In the genomic region with DNA sequence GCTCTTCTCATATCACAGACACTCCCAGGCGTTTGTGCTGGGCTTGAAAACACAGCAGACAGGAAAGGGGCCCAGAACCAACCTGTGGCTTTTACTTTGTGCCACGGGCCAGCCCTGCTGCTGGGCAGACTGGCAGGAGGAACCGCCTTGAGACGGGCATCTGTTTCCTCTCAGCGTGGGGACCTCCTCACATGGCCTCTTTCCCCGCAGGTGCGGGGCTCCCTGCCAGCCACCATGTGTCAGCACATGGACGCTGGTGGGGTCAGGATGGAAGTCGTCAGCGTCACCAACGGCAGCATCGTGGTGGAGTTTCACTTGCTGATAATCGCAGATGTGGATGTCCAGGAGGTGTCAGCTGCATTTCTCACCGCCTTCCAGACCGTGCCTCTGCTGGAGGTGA, we compare ENCODE assay signal across 15 cellular contexts. TPM values are rescaled to one million over a fixed set of nuclear protein-coding genes. Genes with fewer than 3 reads are reported as not detected.
DNase-seq lines count a peak whose midpoint lies in the region; ATAC-seq, FAIRE-seq and TF ChIP-seq lines count a peak whose summit lies in the region.
"Had no signal": no experiment of that assay in that cellular context is flagged by ENCODE, and none has a peak within 500 bp of the region (broad histone marks: within the 10 kb centered on the region; RNA-seq: fewer than 3 reads in every experiment).

No MANE protein-coding gene starts in this region.

- no peak overlapping the region for H3K27ac ChIP-seq in OCI-LY3 (ENCODE audit: low read length)
- H3K27ac ChIP-seq in esophagus squamous epithelium: no peak overlapping the region
- H3K27ac ChIP-seq: coronary artery, gastrocnemius medialis, parathyroid adenoma, testis had no signal

- peaks cover 16% of the 10 kb centered on the region; the same call in 1 of the 2 replicates for H3K4me1 ChIP-seq in OCI-LY3 (ENCODE audit: low read length)
- peaks cover 21 to 51% (median 22%) of the 10 kb centered on the region in 3 donors for H3K4me1 ChIP-seq in esophagus squamous epithelium
- H3K4me1 ChIP-seq: parathyroid adenoma, testis had no signal

- H3K79me2 ChIP-seq in OCI-LY3 (ENCODE audit: low read length): no peaks in the 10 kb centered on the region
- H3K79me2 ChIP-seq: parathyroid adenoma had no signal

- FAIRE-seq in GM12891 (lab: Jason Lieb, UNC): peak; percentile 75

- peak overlapping the region; percentile 60 to 84 for H3K4me3 Mint-ChIP-seq in CD14-positive monocyte
- no peak overlapping the region for H3K4me3 Mint-ChIP-seq in effector memory CD8-positive, alpha-beta T cell
- H3K4me3 Mint-ChIP-seq in activated T-helper 17 cell treated with anti-CD3 and anti-CD28 coated beads, Interleukin-2, amount 50 U/mL, for 72 hours: no peak overlapping the region

- TF ChIP-seq POLR2A in GM12891 (IDR thresholded peaks at IDR 0.05; ENCODE audit: low read depth, low read length): no peak
- no peak for TF ChIP-seq POLR2A in esophagus squamous epithelium (IDR thresholded peaks at IDR 0.05)

- H3K27ac Mint-ChIP-seq in CD14-positive monocyte: peak overlapping the region in 1 of 7 donors; percentile 32
- H3K27ac Mint-ChIP-seq in effector memory CD8-positive, alpha-beta T cell: no peak overlapping the region
- no peak overlapping the region for H3K27ac Mint-ChIP-seq in activated T-helper 17 cell treated with anti-CD3 and anti-CD28 coated beads, Interleukin-2, amount 50 U/mL, for 72 hours

- TF ChIP-seq CTCF in CD14-positive monocyte (IDR thresholded peaks at IDR 0.05): no peak
- TF ChIP-seq CTCF in OCI-LY3 (IDR thresholded peaks at IDR 0.05; ENCODE audit: low read depth, low read length): no peak
- no peak for TF ChIP-seq CTCF in esophagus squamous epithelium (IDR thresholded peaks at IDR 0.05)

- H3K9ac ChIP-seq in OCI-LY3 (ENCODE audit: low read length): no peak overlapping the region
- H3K9ac ChIP-seq: parathyroid adenoma had no signal

- H3K9me3 ChIP-seq in OCI-LY3 (ENCODE audit: insufficient read depth, low read length) (no peaks in the 10 kb centered on the region), esophagus squamous epithelium (no peaks in the 10 kb centered on the region)
- H3K9me3 ChIP-seq: gastrocnemius medialis, testis had no signal

- peaks cover 29 to 47% (median 41%) of the 10 kb centered on the region in 3 donors for H3K27me3 Mint-ChIP-seq in CD14-positive monocyte (ENCODE audit: low read depth in 3 of 3)
- H3K27me3 Mint-ChIP-seq in effector memory CD8-positive, alpha-beta T cell: peaks cover 85 to 96% of the 10 kb centered on the region in 2 donors
- H3K27me3 Mint-ChIP-seq in activated T-helper 17 cell treated with anti-CD3 and anti-CD28 coated beads, Interleukin-2, amount 50 U/mL, for 72 hours: peaks cover 57% of the 10 kb centered on the region

- H3K4me3 ChIP-seq in OCI-LY3 (ENCODE audit: low read length) (no peak overlapping the region), esophagus squamous epithelium (no peak overlapping the region)
- H3K4me3 ChIP-seq: coronary artery, gastrocnemius medialis, testis had no signal

- no peaks in the 10 kb centered on the region for H3K36me3 ChIP-seq in OCI-LY3 (replicated peaks; ENCODE audit: low read depth, low read length)
- H3K36me3 ChIP-seq in esophagus squamous epithelium: no peaks in the 10 kb centered on the region
- H3K36me3 ChIP-seq: gastrocnemius medialis had no signal

- 55 to 64% methylated on average over 2 to 9 of the region's 15 CpGs for WGBS in esophagus squamous epithelium, 2 donors

- no peaks in the 10 kb centered on the region for H3K36me3 Mint-ChIP-seq in CD14-positive monocyte
- no peaks in the 10 kb centered on the region for H3K36me3 Mint-ChIP-seq in effector memory CD8-positive, alpha-beta T cell (ENCODE audit: insufficient read depth)
- no peaks in the 10 kb centered on the region for H3K36me3 Mint-ChIP-seq in activated T-helper 17 cell treated with anti-CD3 and anti-CD28 coated beads, Interleukin-2, amount 50 U/mL, for 72 hours (ENCODE audit: low read depth)

- no peaks in the 10 kb centered on the region for H3K9me3 Mint-ChIP-seq in CD14-positive monocyte
- no peaks in the 10 kb centered on the region for H3K9me3 Mint-ChIP-seq in effector memory CD8-positive, alpha-beta T cell
- H3K9me3 Mint-ChIP-seq in activated T-helper 17 cell treated with anti-CD3 and anti-CD28 coated beads, Interleukin-2, amount 50 U/mL, for 72 hours: no peaks in the 10 kb centered on the region

- H3K27me3 ChIP-seq in OCI-LY3 (ENCODE audit: low read depth, low read length): peaks cover 55% of the 10 kb centered on the region
- peaks cover 0 to 64% (median 0%) of the 10 kb centered on the region in 4 donors for H3K27me3 ChIP-seq in esophagus squamous epithelium
- H3K27me3 ChIP-seq: testis had no signal

- no peak overlapping the region; the same call in 1 of the 2 replicates for H2AFZ ChIP-seq in OCI-LY3 (ENCODE audit: low read depth, low read length)
- H2AFZ ChIP-seq: parathyroid adenoma had no signal

- intact Hi-C loops in CD14-positive monocyte (cut with micrococcal nuclease) (loop anchor here (5.0 to 10.0 kb wide), 6 partner anchors 54 to 504 kb away; partner anchors contain the start of gene ZBTB21 (in 1 of the 2)), esophagus squamous epithelium (cut with DNase I) (loop anchor here (10.0 kb wide), 3 partner anchors 104 to 294 kb away; partner anchors contain the start of gene ZBTB21)

- no peaks in the 10 kb centered on the region for H4K20me1 ChIP-seq in OCI-LY3 (ENCODE audit: insufficient read depth, low read length)

- H3K4me1 Mint-ChIP-seq in CD14-positive monocyte: peaks cover 44% of the 10 kb centered on the region
- peaks cover 3 to 14% of the 10 kb centered on the region in 2 donors for H3K4me1 Mint-ChIP-seq in effector memory CD8-positive, alpha-beta T cell (ENCODE audit: low read depth in 2 of 2)
- peaks cover 11% of the 10 kb centered on the region for H3K4me1 Mint-ChIP-seq in activated T-helper 17 cell treated with anti-CD3 and anti-CD28 coated beads, Interleukin-2, amount 50 U/mL, for 72 hours

- DNase-seq in CD14-positive monocyte (ENCODE audit: low spot score) (peak; percentile 61), GM12891 (ENCODE audit: insufficient read length, low spot score) (no peak), NCI-H1694 (lab: John Stamatoyannopoulos, UW) (no peak), esophagus squamous epithelium (lab: John Stamatoyannopoulos, UW) (no peak)
- DNase-seq in effector memory CD8-positive, alpha-beta T cell: no peak
- DNase-seq in activated effector memory CD4-positive, alpha-beta T cell treated with Interleukin-2 at 50 U/mL for 16 hours: no peak
- DNase-seq: activated gamma-delta T cell treated with Interleukin-2 at 50 U/mL for 16 hours, gastrocnemius medialis, left ventricle myocardium superior, NCI-H774, testis had no signal

- peak overlapping the region; percentile 39; the same call in 1 of the 2 replicates for H3K4me2 ChIP-seq in OCI-LY3 (ENCODE audit: low read length)

- ATAC-seq in effector memory CD8-positive, alpha-beta T cell (replicated peaks): peak; percentile 22
- no peak for ATAC-seq in activated T-helper 17 cell treated with anti-CD3 and anti-CD28 coated beads, Interleukin-2, amount 50 U/mL, for 72 hours (replicated peaks)
- ATAC-seq: left ventricle myocardium superior had no signal

TF ChIP-seq in GM12891, 5 proteins besides CTCF, POLR2A, EP300 and RAD21:
- TF ChIP-seq PAX5 (IDR thresholded peaks at IDR 0.05; ENCODE audit: insufficient read depth, low read length, severe bottlenecking) (no peak), TAF1 (IDR thresholded peaks at IDR 0.05; ENCODE audit: low read depth, low read length) (no peak), POLR2AphosphoS5 (IDR thresholded peaks at IDR 0.05; ENCODE audit: low read depth, low read length) (no peak), POU2F2 (IDR thresholded peaks at IDR 0.05; ENCODE audit: low read depth, low read length) (no peak), SPI1 (IDR thresholded peaks at IDR 0.05; ENCODE audit: low read depth, low read length) (no peak)

RNA-seq across cellular contexts. Expression of gene UMODL1, which starts 47.8 kb away (rescaled TPM):
- polyA plus RNA-seq in CD14-positive monocyte: not detected
- polyA plus RNA-seq in GM12891 (2012; ENCODE audit: low read depth, missing spikeins): 0.19 TPM
- under 1 TPM in 1 of 2 donors, not detected in 1; 0.11 TPM for total RNA-seq in activated T-helper 17 cell treated with anti-CD3 and anti-CD28 coated beads, Interleukin-2, amount 50 U/mL, for 72 hours
- not detected for total RNA-seq in esophagus squamous epithelium
- total RNA-seq: left ventricle myocardium superior had no signal

Comparison
In these comparisons a context has a peak if more than half of its experiments do, and no peak if none do; other contexts are left out.
1. H3K4me3 Mint-ChIP-seq: peak in CD14-positive monocyte (2 of 2); none in effector memory CD8-positive, alpha-beta T cell (0 of 2) and activated T-helper 17 cell treated with anti-CD3 and anti-CD28 coated beads, Interleukin-2, amount 50 U/mL, for 72 hours (single experiment).